ENCODE assay signal across 8 cellular contexts in genomic region chr1:45843474-45843905, GRCh38. TPM values are rescaled to one million over a fixed set of nuclear protein-coding genes. Genes with fewer than 3 reads are reported as not detected.
DNase-seq lines count a peak whose midpoint lies in the region; ATAC-seq and TF ChIP-seq lines count a peak whose summit lies in the region.

No MANE protein-coding gene starts in this region.

- ATAC-seq in HG03039 (IDR thresholded peaks at IDR 0.05; ENCODE audit: unreplicated experiment) = no peak

- in situ Hi-C loops in astrocyte of the spinal cord (cut with HindIII; ENCODE audit: low sequenced_read_pairs) = no loop called here

- H3K27me3 Mint-ChIP-seq in mesothelial cell of epicardium (ENCODE audit: low read depth) = no peaks in the 10 kb centered on the region

- TF ChIP-seq CTCF in GM12864 (IDR thresholded peaks at IDR 0.05; ENCODE audit: low read depth, low read length, missing control alignments) (peak; percentile 27), astrocyte of the spinal cord (IDR thresholded peaks at IDR 0.05; ENCODE audit: low read depth, low read length) (peak; percentile 31), mesothelial cell of epicardium (IDR thresholded peaks at IDR 0.05; ENCODE audit: unreplicated experiment) (no peak)

- H3K4me1 Mint-ChIP-seq in mesothelial cell of epicardium = peaks cover 13% of the 10 kb centered on the region

- no peak for DNase-seq in GM12864 (ENCODE audit: low read depth)
- DNase-seq in MV-4-11 (lab: John Stamatoyannopoulos, UW) = peak; percentile 51
- DNase-seq in astrocyte of the spinal cord (ENCODE audit: low read depth, low spot score) = peak; percentile 56
- DNase-seq in mesothelial cell of epicardium (ENCODE audit: low spot score in 2 of 2, unreplicated experiment in 2 of 2) = no peak
- no peak for DNase-seq in inferior parietal cortex (ENCODE audit: extremely low spot score)
- no peak for DNase-seq in SHP77 (lab: John Stamatoyannopoulos, UW)
- DNase-seq in NCI-H1417 treated with DMSO at 0.1 percent for 48 hours (lab: John Stamatoyannopoulos, UW) = no peak

- H3K4me3 ChIP-seq in GM12864 (ENCODE audit: low read depth, low read length) (no peak overlapping the region), astrocyte of the spinal cord (ENCODE audit: low read depth, low read length) (no peak overlapping the region)

- H3K9me3 Mint-ChIP-seq in mesothelial cell of epicardium = peaks cover 2% of the 10 kb centered on the region

- H3K4me3 Mint-ChIP-seq in mesothelial cell of epicardium = no peak overlapping the region

- peaks cover 6% of the 10 kb centered on the region for H3K36me3 Mint-ChIP-seq in mesothelial cell of epicardium

- peak overlapping the region; percentile 9 for H3K27ac Mint-ChIP-seq in mesothelial cell of epicardium

RNA-seq across cellular contexts. Expression of gene MAST2, which starts 40.1 kb away (rescaled TPM):
- 60.7 to 63.7 TPM (median 63.0 TPM) in 3 replicates for total RNA-seq in mesothelial cell of epicardium

Comparison
In these comparisons a context has a peak if more than half of its experiments do, and no peak if none do; other contexts are left out.
1. DNase-seq: peak in MV-4-11 (single experiment) and astrocyte of the spinal cord (single experiment); none in GM12864 (single experiment), mesothelial cell of epicardium (0 of 2), inferior parietal cortex (single experiment), SHP77 (0 of 2) and NCI-H1417 treated with DMSO at 0.1 percent for 48 hours (single experiment).